1 cellular context compared by ENCODE assay signal in the genomic region with DNA sequence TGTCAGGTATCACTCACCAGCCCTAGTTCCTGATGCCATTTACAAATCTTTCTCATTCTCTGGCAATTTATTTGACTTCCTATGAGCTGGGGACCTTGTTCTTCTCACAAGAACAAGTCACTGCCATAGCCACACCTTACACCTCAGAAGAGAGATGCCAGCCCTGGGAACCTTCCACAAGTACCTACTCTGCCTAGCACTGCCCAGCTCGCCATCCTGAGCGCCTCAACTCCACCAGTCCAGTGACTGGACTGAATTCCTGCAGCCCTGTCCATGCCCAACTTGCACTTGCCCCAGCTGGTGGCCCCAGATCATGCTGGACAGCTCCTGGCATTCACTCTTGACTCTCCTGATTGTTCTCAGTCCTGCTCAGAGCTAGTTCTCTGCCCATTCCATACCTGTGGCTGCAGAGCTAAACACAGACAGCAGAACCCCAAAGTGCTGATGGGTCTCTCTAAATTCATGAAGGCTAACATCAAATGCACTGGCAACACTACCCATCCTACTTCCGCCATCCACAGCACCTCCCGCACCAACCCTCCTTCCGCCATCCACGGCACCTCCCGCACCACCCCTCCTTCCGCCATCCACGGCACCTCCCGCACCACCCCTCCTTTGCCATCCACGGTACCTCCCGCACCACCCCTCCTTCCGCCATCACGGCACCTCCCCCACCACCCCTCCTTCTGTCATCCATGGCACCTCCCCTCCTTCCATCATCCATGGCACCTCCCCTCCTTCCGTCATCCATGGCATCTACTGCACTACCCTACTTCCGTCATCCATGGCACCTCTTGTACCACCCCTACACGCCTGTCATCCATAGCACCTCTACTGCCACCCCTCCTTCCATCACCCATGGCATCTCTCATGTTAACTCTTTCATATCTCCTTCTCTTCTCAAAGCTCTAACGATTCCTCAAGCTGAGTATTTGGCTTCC.
TF ChIP-seq lines count a peak whose summit lies in the region.

No MANE protein-coding gene starts in this region.

TF ChIP-seq in A549, 52 proteins besides CTCF, POLR2A, EP300 and RAD21:
- TF ChIP-seq, protein P1, sequence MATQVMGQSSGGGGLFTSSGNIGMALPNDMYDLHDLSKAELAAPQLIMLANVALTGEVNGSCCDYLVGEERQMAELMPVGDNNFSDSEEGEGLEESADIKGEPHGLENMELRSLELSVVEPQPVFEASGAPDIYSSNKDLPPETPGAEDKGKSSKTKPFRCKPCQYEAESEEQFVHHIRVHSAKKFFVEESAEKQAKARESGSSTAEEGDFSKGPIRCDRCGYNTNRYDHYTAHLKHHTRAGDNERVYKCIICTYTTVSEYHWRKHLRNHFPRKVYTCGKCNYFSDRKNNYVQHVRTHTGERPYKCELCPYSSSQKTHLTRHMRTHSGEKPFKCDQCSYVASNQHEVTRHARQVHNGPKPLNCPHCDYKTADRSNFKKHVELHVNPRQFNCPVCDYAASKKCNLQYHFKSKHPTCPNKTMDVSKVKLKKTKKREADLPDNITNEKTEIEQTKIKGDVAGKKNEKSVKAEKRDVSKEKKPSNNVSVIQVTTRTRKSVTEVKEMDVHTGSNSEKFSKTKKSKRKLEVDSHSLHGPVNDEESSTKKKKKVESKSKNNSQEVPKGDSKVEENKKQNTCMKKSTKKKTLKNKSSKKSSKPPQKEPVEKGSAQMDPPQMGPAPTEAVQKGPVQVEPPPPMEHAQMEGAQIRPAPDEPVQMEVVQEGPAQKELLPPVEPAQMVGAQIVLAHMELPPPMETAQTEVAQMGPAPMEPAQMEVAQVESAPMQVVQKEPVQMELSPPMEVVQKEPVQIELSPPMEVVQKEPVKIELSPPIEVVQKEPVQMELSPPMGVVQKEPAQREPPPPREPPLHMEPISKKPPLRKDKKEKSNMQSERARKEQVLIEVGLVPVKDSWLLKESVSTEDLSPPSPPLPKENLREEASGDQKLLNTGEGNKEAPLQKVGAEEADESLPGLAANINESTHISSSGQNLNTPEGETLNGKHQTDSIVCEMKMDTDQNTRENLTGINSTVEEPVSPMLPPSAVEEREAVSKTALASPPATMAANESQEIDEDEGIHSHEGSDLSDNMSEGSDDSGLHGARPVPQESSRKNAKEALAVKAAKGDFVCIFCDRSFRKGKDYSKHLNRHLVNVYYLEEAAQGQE (IDR thresholded peaks at IDR 0.05): peak; percentile 19; the same call in 1 of the 2 replicates
- TF ChIP-seq POLR2AphosphoS2 (conservative IDR thresholded peaks at IDR 0.05; ENCODE audit: low read length): no peak
